Comparison of ENCODE assay signal across 13 cellular contexts in the genomic region with DNA sequence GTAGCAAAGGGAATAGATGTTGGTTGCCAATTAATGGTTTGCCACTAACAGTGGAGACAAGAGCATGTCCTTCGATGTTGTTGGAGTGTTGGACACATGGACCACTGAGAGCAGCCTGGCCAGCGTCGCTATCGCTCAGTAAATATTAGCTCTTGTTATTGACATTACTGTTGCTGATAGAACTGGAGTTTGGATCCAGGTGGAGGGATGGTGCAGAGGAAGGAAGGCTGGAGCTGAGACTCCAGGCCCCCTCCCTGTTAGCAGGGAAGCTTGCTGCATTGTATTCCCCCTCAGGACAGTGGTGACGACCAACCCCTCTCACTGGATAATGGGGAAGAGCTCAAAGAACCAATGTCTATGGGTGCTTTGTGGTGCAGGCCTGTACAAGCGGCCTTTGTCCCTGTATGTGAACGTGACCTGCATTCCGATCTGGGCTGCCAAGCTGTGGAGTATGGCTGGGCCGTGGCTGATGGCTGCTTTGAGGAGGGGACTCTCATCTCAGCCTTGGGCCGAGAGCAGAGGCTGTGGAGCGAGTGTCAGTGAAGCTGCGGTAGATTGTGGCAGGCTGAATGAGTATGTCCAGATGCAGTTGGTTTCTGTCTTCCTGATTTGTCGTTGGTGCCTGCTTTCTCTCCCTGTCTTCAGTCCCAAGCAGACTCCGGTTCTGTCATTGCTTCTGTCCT. TPM values are rescaled to one million over a fixed set of nuclear protein-coding genes. Genes with fewer than 3 reads are reported as not detected.
DNase-seq lines count a peak whose midpoint lies in the region; ATAC-seq, FAIRE-seq and TF ChIP-seq lines count a peak whose summit lies in the region.
"Had no signal": no experiment of that assay in that cellular context is flagged by ENCODE, and none has a peak within 500 bp of the region (broad histone marks: within the 10 kb centered on the region; RNA-seq: fewer than 3 reads in every experiment).

No MANE protein-coding gene starts in this region.

- no peaks in the 10 kb centered on the region for H3K9me3 Mint-ChIP-seq in activated CD4-positive, alpha-beta memory T cell treated with anti-CD3 and anti-CD28 coated beads, Interleukin-2, amount 10 ng/mL, durations not matched to agents 7 days and 5 days
- no peaks in the 10 kb centered on the region for H3K9me3 Mint-ChIP-seq in activated CD4-positive, alpha-beta memory T cell treated with anti-CD3 and anti-CD28 coated beads for 36 hours

- POLR2A ChIA-PET in activated CD4-positive, alpha-beta memory T cell treated with anti-CD3 and anti-CD28 coated beads, Interleukin-2, amount 10 ng/mL, durations not matched to agents 7 days and 5 days (lab: Charles Lee), result interaction anchor here (0.8 to 1.9 kb wide), 2 partner anchors 7 to 44 kb away, joined by 3 to 8 read pairs; a partner anchor contains a TSS
- POLR2A ChIA-PET in activated CD4-positive, alpha-beta memory T cell treated with anti-CD3 and anti-CD28 coated beads for 36 hours (lab: Charles Lee), result interaction anchor here (1.1 kb wide), 1 partner anchor 20 kb away, joined by 3 read pairs; no protein-coding TSS in a partner anchor
- POLR2A ChIA-PET in HepG2 (lab: Yijun Ruan, JAX), result interaction anchor here (0.6 to 2.8 kb wide), 12 partner anchors 9 to 156 kb away, joined by 3 to 14 read pairs (median 4); a partner anchor contains a TSS

- H3K36me3 ChIP-seq in HepG2 (replicated peaks in 1 of 2; ENCODE audit: control insufficient read depth in 1 of 2, insufficient read depth in 2 of 2, low read length in 2 of 2), result peaks cover 9 to 36% of the 10 kb centered on the region in 2 experiments

- no peaks in the 10 kb centered on the region for H3K27me3 ChIP-seq in HepG2 (ENCODE audit: control insufficient read depth in 1 of 2, insufficient read depth in 2 of 2, low read length in 2 of 2)

- no peak for DNase-seq in activated CD4-positive, alpha-beta memory T cell treated with anti-CD3 and anti-CD28 coated beads, Interleukin-2, amount 10 ng/mL, durations not matched to agents 7 days and 5 days
- no peak for DNase-seq in activated CD4-positive, alpha-beta memory T cell treated with anti-CD3 and anti-CD28 coated beads for 36 hours
- DNase-seq in amygdala (lab: John Stamatoyannopoulos, UW) (peak; percentile 12 to 96 (median 79)), HepG2 (ENCODE audit: low spot score) (peak; percentile 95), H4 (ENCODE audit: low spot score) (no peak)
- DNase-seq in activated effector memory CD4-positive, alpha-beta T cell treated with Interleukin-2 at 50 U/mL for 16 hours, result no peak
- DNase-seq: activated naive CD4-positive, alpha-beta T cell treated with anti-CD3 and anti-CD28 coated beads, Interleukin-2, amount 50 U/mL, for 16 hours; right cardiac atrium had no signal

- no TSS peak for BruUV-seq in HepG2 (replicated peaks; lab: Mats Ljungman, UMichigan)

- TF ChIP-seq RAD21 in HepG2 (CRISPR knock-in tag; IDR thresholded peaks at IDR 0.05), result 0 out of 2 replicates have a peak, but pooled peaks have one; percentile 14

- peak in 1 of 2 experiments; percentile 83; a peak in 3 of 4 replicates for TF ChIP-seq EP300 in HepG2 (IDR thresholded peaks at IDR 0.05; ENCODE audit: low read depth in 2 of 2, low read length in 2 of 2)
- peak; percentile 72 for TF ChIP-seq EP300 in HepG2 (CRISPR knock-in tag; IDR thresholded peaks at IDR 0.05; ENCODE audit: borderline replicate concordance)

- peak; percentile 95 for ATAC-seq in HepG2
- ATAC-seq in GM18909 (IDR thresholded peaks at IDR 0.05; ENCODE audit: poor library complexity, unreplicated experiment), result no peak
- ATAC-seq: activated CD4-positive, CD25-positive, alpha-beta regulatory T cell treated with anti-CD3 and anti-CD28 coated beads, Interleukin-2, amount 50 U/mL, for 24 hours; Panc1 had no signal

- no peaks in the 10 kb centered on the region for H3K9me3 ChIP-seq in HepG2 (ENCODE audit: low read length)

- peak overlapping the region; percentile 61 for H3K9ac ChIP-seq in HepG2 (ENCODE audit: insufficient read depth, low read depth, low read length)

- WGBS in HepG2 (ENCODE audit: low lambda C conversion rate), result 0% methylated on average over 12 of the region's 14 CpGs

- intact Hi-C loops in activated CD4-positive, alpha-beta memory T cell treated with anti-CD3 and anti-CD28 coated beads for 36 hours (cut with micrococcal nuclease), result no loop called here
- intact Hi-C loops in HepG2 (cut with micrococcal nuclease; ENCODE audit: unreplicated experiment), result no loop called here

- H3K4me1 ChIP-seq in HepG2 (ENCODE audit: insufficient read depth, low read length), result peaks cover 74% of the 10 kb centered on the region

- H3K36me3 Mint-ChIP-seq in activated CD4-positive, alpha-beta memory T cell treated with anti-CD3 and anti-CD28 coated beads, Interleukin-2, amount 10 ng/mL, durations not matched to agents 7 days and 5 days (ENCODE audit: low read depth), result peaks cover 49% of the 10 kb centered on the region
- peaks cover 26% of the 10 kb centered on the region for H3K36me3 Mint-ChIP-seq in activated CD4-positive, alpha-beta memory T cell treated with anti-CD3 and anti-CD28 coated beads for 36 hours

- H4K20me1 ChIP-seq in HepG2 (ENCODE audit: insufficient read depth, low read length), result peaks cover 18% of the 10 kb centered on the region; the same call in 1 of the 2 replicates

- H3K4me3 Mint-ChIP-seq in activated CD4-positive, alpha-beta memory T cell treated with anti-CD3 and anti-CD28 coated beads, Interleukin-2, amount 10 ng/mL, durations not matched to agents 7 days and 5 days, result no peak overlapping the region
- H3K4me3 Mint-ChIP-seq in activated CD4-positive, alpha-beta memory T cell treated with anti-CD3 and anti-CD28 coated beads for 36 hours, result no peak overlapping the region

- peak overlapping the region; percentile 49 for H3K27ac Mint-ChIP-seq in activated CD4-positive, alpha-beta memory T cell treated with anti-CD3 and anti-CD28 coated beads, Interleukin-2, amount 10 ng/mL, durations not matched to agents 7 days and 5 days
- H3K27ac Mint-ChIP-seq in activated CD4-positive, alpha-beta memory T cell treated with anti-CD3 and anti-CD28 coated beads for 36 hours, result no peak overlapping the region

- FAIRE-seq in HepG2 (lab: Jason Lieb, UNC), result peak; percentile 99
- FAIRE-seq: keratinocyte had no signal

- H3K27me3 Mint-ChIP-seq in activated CD4-positive, alpha-beta memory T cell treated with anti-CD3 and anti-CD28 coated beads, Interleukin-2, amount 10 ng/mL, durations not matched to agents 7 days and 5 days, result no peaks in the 10 kb centered on the region
- H3K27me3 Mint-ChIP-seq in activated CD4-positive, alpha-beta memory T cell treated with anti-CD3 and anti-CD28 coated beads for 36 hours, result no peaks in the 10 kb centered on the region

- H2AFZ ChIP-seq in HepG2 (ENCODE audit: low read length), result no peak overlapping the region

- peak; percentile 49 to 69; a peak in 3 of 4 replicates for TF ChIP-seq POLR2A in HepG2 (IDR thresholded peaks at IDR 0.05; ENCODE audit: insufficient read depth in 1 of 2, low read depth in 2 of 2, low read length in 2 of 2)

- H3K27ac ChIP-seq in HepG2 (ENCODE audit: extremely low read length, insufficient read depth, low read length) (peak overlapping the region; percentile 83), temporal lobe (ENCODE audit: low read depth, low read length) (peak overlapping the region; percentile 100)

- in situ Hi-C loops in HepG2 (cut with HindIII; ENCODE audit: extremely low pct_ligation_motif_present, low pct_unique_long_range_greater_than_20kb), result no loop called here

- peaks cover 51% of the 10 kb centered on the region for H3K79me2 ChIP-seq in HepG2 (ENCODE audit: insufficient read depth, low read length)

- peak overlapping the region; percentile 83 for H3K4me2 ChIP-seq in HepG2 (ENCODE audit: low read depth, low read length)

- CTCF ChIA-PET in activated CD4-positive, alpha-beta memory T cell treated with anti-CD3 and anti-CD28 coated beads, Interleukin-2, amount 10 ng/mL, durations not matched to agents 7 days and 5 days (lab: Charles Lee), result interaction anchor here (3.1 kb wide), 1 partner anchor 13 kb away, joined by 13 read pairs; no protein-coding TSS in a partner anchor
- CTCF ChIA-PET in activated CD4-positive, alpha-beta memory T cell treated with anti-CD3 and anti-CD28 coated beads for 36 hours (lab: Charles Lee), result no interaction called here
- CTCF ChIA-PET in HepG2 (lab: Yijun Ruan, JAX; ENCODE audit: low intra/inter-chr PET ratio, low total read pairs), result no interaction called here

- TF ChIP-seq CTCF in HepG2 (CRISPR knock-in tag; IDR thresholded peaks at IDR 0.05), result no peak

- H3K4me1 Mint-ChIP-seq in activated CD4-positive, alpha-beta memory T cell treated with anti-CD3 and anti-CD28 coated beads, Interleukin-2, amount 10 ng/mL, durations not matched to agents 7 days and 5 days, result peaks cover 45% of the 10 kb centered on the region
- H3K4me1 Mint-ChIP-seq in activated CD4-positive, alpha-beta memory T cell treated with anti-CD3 and anti-CD28 coated beads for 36 hours (ENCODE audit: low read depth), result peaks cover 44% of the 10 kb centered on the region

- H3K4me3 ChIP-seq in HepG2 (replicated peaks in 1 of 3; ENCODE audit: insufficient read depth in 1 of 3, low read depth in 2 of 3, low read length in 3 of 3), result peak overlapping the region; percentile 24 to 64 (median 35)

RNA-seq across cellular contexts. Expression of a gene that starts 7.0 kb away (rescaled TPM):
- total RNA-seq in activated CD4-positive, alpha-beta memory T cell treated with anti-CD3 and anti-CD28 coated beads, Interleukin-2, amount 10 ng/mL, durations not matched to agents 7 days and 5 days, result 10 to 100 TPM; 84.3 to 88.0 TPM
- 10 to 100 TPM; 89.6 to 98.4 TPM for total RNA-seq in activated CD4-positive, alpha-beta memory T cell treated with anti-CD3 and anti-CD28 coated beads for 36 hours
- 7.4 and 32.0 TPM in 2 replicates for total RNA-seq in HepG2 (2016; rRNA removed; fragmentation: Illumina TruSeq; extraction: Trizol)
- 7.3 and 8.3 TPM in 2 replicates for total RNA-seq in HepG2 (2016; cell fraction: cytosol; rRNA removed; fragmentation: Illumina TruSeq; extraction: Trizol; ENCODE audit: low read depth)
- total RNA-seq in HepG2 (2016; cell fraction: insoluble cytoplasmic fraction; rRNA removed; fragmentation: Illumina TruSeq; extraction: Trizol), result 6.5 and 35.8 TPM in 2 replicates
- total RNA-seq in HepG2 (2016; cell fraction: membrane; rRNA removed; fragmentation: Illumina TruSeq; extraction: Trizol), result 6.0 and 7.3 TPM in 2 replicates
- total RNA-seq in HepG2 (2016; cell fraction: nucleus; rRNA removed; fragmentation: Illumina TruSeq; extraction: Trizol), result 36.9 and 51.6 TPM in 2 replicates
- polyA plus RNA-seq in HepG2 (2011; rRNA removed), result 51.1 and 51.4 TPM in 2 replicates
- 13.6 and 14.3 TPM in 2 replicates for polyA plus RNA-seq in HepG2 (2011; cell fraction: cytosol; rRNA removed)
- 292 and 390 TPM in 2 replicates for polyA plus RNA-seq in HepG2 (2011; cell fraction: nucleus; rRNA removed)
- 58.9 and 85.4 TPM in 2 replicates for polyA plus RNA-seq in HepG2 (2012)
- polyA plus RNA-seq in HepG2 (2016; cell fraction: cytosol; fragmentation: Illumina TruSeq; extraction: Trizol; ENCODE audit: low read depth), result 7.0 and 7.7 TPM in 2 replicates
- 18.3 and 19.4 TPM in 2 replicates for polyA plus RNA-seq in HepG2 (2016; cell fraction: insoluble cytoplasmic fraction; fragmentation: Illumina TruSeq; extraction: Trizol; ENCODE audit: low read depth)
- polyA plus RNA-seq in HepG2 (2016; cell fraction: membrane; fragmentation: Illumina TruSeq; extraction: Trizol; ENCODE audit: low read depth), result 9.9 and 14.8 TPM in 2 replicates
- 320 and 335 TPM in 2 replicates for polyA plus RNA-seq in HepG2 (2016; cell fraction: nucleus; fragmentation: Illumina TruSeq; extraction: Trizol; ENCODE audit: insufficient read depth, low read depth)
- polyA minus RNA-seq in HepG2 (2011; rRNA and poly(A)+ RNA removed; ENCODE audit: low replicate concordance), result 16.6 and 30.8 TPM in 2 replicates
- 4.3 and 4.6 TPM in 2 replicates for polyA minus RNA-seq in HepG2 (2011; cell fraction: cytosol; rRNA and poly(A)+ RNA removed)
- polyA minus RNA-seq in HepG2 (2011; cell fraction: nucleus; rRNA and poly(A)+ RNA removed), result 49.0 and 61.0 TPM in 2 replicates
- 6.6 TPM for total RNA-seq in temporal lobe
- 17.6 and 20.4 TPM in 2 replicates for total RNA-seq in H4 (2014; rRNA removed; shearing (Covaris generic))

RNA-seq across cellular contexts. Expression of a gene that starts 30.5 kb away (rescaled TPM):
- 1 to 10 TPM; 5.4 to 5.9 TPM for total RNA-seq in activated CD4-positive, alpha-beta memory T cell treated with anti-CD3 and anti-CD28 coated beads, Interleukin-2, amount 10 ng/mL, durations not matched to agents 7 days and 5 days
- 1 to 10 TPM; 3.2 to 3.6 TPM for total RNA-seq in activated CD4-positive, alpha-beta memory T cell treated with anti-CD3 and anti-CD28 coated beads for 36 hours
- 0.62 and 0.63 TPM in 2 replicates for total RNA-seq in HepG2 (2016; rRNA removed; fragmentation: Illumina TruSeq; extraction: Trizol)
- total RNA-seq in HepG2 (2016; cell fraction: cytosol; rRNA removed; fragmentation: Illumina TruSeq; extraction: Trizol; ENCODE audit: low read depth), result 0.71 and 0.97 TPM in 2 replicates
- 0.43 and 0.91 TPM in 2 replicates for total RNA-seq in HepG2 (2016; cell fraction: insoluble cytoplasmic fraction; rRNA removed; fragmentation: Illumina TruSeq; extraction: Trizol)
- 1.4 and 1.9 TPM in 2 replicates for total RNA-seq in HepG2 (2016; cell fraction: membrane; rRNA removed; fragmentation: Illumina TruSeq; extraction: Trizol)
- 0.62 and 0.72 TPM in 2 replicates for total RNA-seq in HepG2 (2016; cell fraction: nucleus; rRNA removed; fragmentation: Illumina TruSeq; extraction: Trizol)
- 0.26 and 0.39 TPM in 2 replicates for polyA plus RNA-seq in HepG2 (2011; rRNA removed)
- 0.15 and 0.32 TPM in 2 replicates for polyA plus RNA-seq in HepG2 (2011; cell fraction: cytosol; rRNA removed)
- polyA plus RNA-seq in HepG2 (2011; cell fraction: nucleus; rRNA removed), result 1.2 and 1.3 TPM in 2 replicates
- 1.2 and 1.5 TPM in 2 replicates for polyA plus RNA-seq in HepG2 (2012)
- 1.3 TPM in 2 replicates for polyA plus RNA-seq in HepG2 (2016; cell fraction: cytosol; fragmentation: Illumina TruSeq; extraction: Trizol; ENCODE audit: low read depth)
- 2.2 and 2.9 TPM in 2 replicates for polyA plus RNA-seq in HepG2 (2016; cell fraction: insoluble cytoplasmic fraction; fragmentation: Illumina TruSeq; extraction: Trizol; ENCODE audit: low read depth)
- 1.2 and 1.5 TPM in 2 replicates for polyA plus RNA-seq in HepG2 (2016; cell fraction: membrane; fragmentation: Illumina TruSeq; extraction: Trizol; ENCODE audit: low read depth)
- polyA plus RNA-seq in HepG2 (2016; cell fraction: nucleus; fragmentation: Illumina TruSeq; extraction: Trizol; ENCODE audit: insufficient read depth, low read depth), result 2.3 and 4.7 TPM in 2 replicates
- polyA minus RNA-seq in HepG2 (2011; rRNA and poly(A)+ RNA removed; ENCODE audit: low replicate concordance), result 0.47 and 0.64 TPM in 2 replicates
- polyA minus RNA-seq in HepG2 (2011; cell fraction: cytosol; rRNA and poly(A)+ RNA removed), result 1.2 and 2.5 TPM in 2 replicates
- polyA minus RNA-seq in HepG2 (2011; cell fraction: nucleus; rRNA and poly(A)+ RNA removed), result 0.37 and 0.39 TPM in 2 replicates
- under 0.01 TPM for total RNA-seq in temporal lobe
- not detected in 2 replicates for total RNA-seq in H4 (2014; rRNA removed; shearing (Covaris generic))

RNA-seq across cellular contexts. Expression of a gene that starts 33.2 kb away (rescaled TPM):
- 10 to 100 TPM; 31.7 to 35.5 TPM for total RNA-seq in activated CD4-positive, alpha-beta memory T cell treated with anti-CD3 and anti-CD28 coated beads, Interleukin-2, amount 10 ng/mL, durations not matched to agents 7 days and 5 days
- total RNA-seq in activated CD4-positive, alpha-beta memory T cell treated with anti-CD3 and anti-CD28 coated beads for 36 hours, result 10 to 100 TPM; 29.8 to 30.1 TPM
- 30.6 and 42.0 TPM in 2 replicates for total RNA-seq in HepG2 (2016; rRNA removed; fragmentation: Illumina TruSeq; extraction: Trizol)
- 15.7 and 22.3 TPM in 2 replicates for total RNA-seq in HepG2 (2016; cell fraction: cytosol; rRNA removed; fragmentation: Illumina TruSeq; extraction: Trizol; ENCODE audit: low read depth)
- 34.9 and 39.3 TPM in 2 replicates for total RNA-seq in HepG2 (2016; cell fraction: insoluble cytoplasmic fraction; rRNA removed; fragmentation: Illumina TruSeq; extraction: Trizol)
- total RNA-seq in HepG2 (2016; cell fraction: membrane; rRNA removed; fragmentation: Illumina TruSeq; extraction: Trizol), result 28.5 and 42.7 TPM in 2 replicates
- 13.0 and 14.5 TPM in 2 replicates for total RNA-seq in HepG2 (2016; cell fraction: nucleus; rRNA removed; fragmentation: Illumina TruSeq; extraction: Trizol)
- polyA plus RNA-seq in HepG2 (2011; rRNA removed), result 22.2 and 24.1 TPM in 2 replicates
- 22.8 and 32.6 TPM in 2 replicates for polyA plus RNA-seq in HepG2 (2011; cell fraction: cytosol; rRNA removed)
- 31.3 and 38.6 TPM in 2 replicates for polyA plus RNA-seq in HepG2 (2011; cell fraction: nucleus; rRNA removed)
- 22.7 and 23.7 TPM in 2 replicates for polyA plus RNA-seq in HepG2 (2012)
- polyA plus RNA-seq in HepG2 (2016; cell fraction: cytosol; fragmentation: Illumina TruSeq; extraction: Trizol; ENCODE audit: low read depth), result 28.4 and 37.8 TPM in 2 replicates
- polyA plus RNA-seq in HepG2 (2016; cell fraction: insoluble cytoplasmic fraction; fragmentation: Illumina TruSeq; extraction: Trizol; ENCODE audit: low read depth), result 62.1 and 65.3 TPM in 2 replicates
- polyA plus RNA-seq in HepG2 (2016; cell fraction: membrane; fragmentation: Illumina TruSeq; extraction: Trizol; ENCODE audit: low read depth), result 40.2 and 48.8 TPM in 2 replicates
- 33.1 and 40.0 TPM in 2 replicates for polyA plus RNA-seq in HepG2 (2016; cell fraction: nucleus; fragmentation: Illumina TruSeq; extraction: Trizol; ENCODE audit: insufficient read depth, low read depth)
- polyA minus RNA-seq in HepG2 (2011; rRNA and poly(A)+ RNA removed; ENCODE audit: low replicate concordance), result 20.1 and 20.5 TPM in 2 replicates
- 12.5 and 19.8 TPM in 2 replicates for polyA minus RNA-seq in HepG2 (2011; cell fraction: cytosol; rRNA and poly(A)+ RNA removed)
- 7.9 and 9.2 TPM in 2 replicates for polyA minus RNA-seq in HepG2 (2011; cell fraction: nucleus; rRNA and poly(A)+ RNA removed)
- 5.9 TPM for total RNA-seq in temporal lobe
- 23.5 and 27.5 TPM in 2 replicates for total RNA-seq in H4 (2014; rRNA removed; shearing (Covaris generic))

RNA-seq across cellular contexts. Expression of a gene that starts 44.5 kb away (rescaled TPM):
- 10 to 100 TPM; 32.6 to 33.5 TPM for total RNA-seq in activated CD4-positive, alpha-beta memory T cell treated with anti-CD3 and anti-CD28 coated beads, Interleukin-2, amount 10 ng/mL, durations not matched to agents 7 days and 5 days
- total RNA-seq in activated CD4-positive, alpha-beta memory T cell treated with anti-CD3 and anti-CD28 coated beads for 36 hours, result 10 to 100 TPM; 62.4 to 63.1 TPM
- 2.8 and 3.5 TPM in 2 replicates for total RNA-seq in HepG2 (2016; rRNA removed; fragmentation: Illumina TruSeq; extraction: Trizol)
- total RNA-seq in HepG2 (2016; cell fraction: cytosol; rRNA removed; fragmentation: Illumina TruSeq; extraction: Trizol; ENCODE audit: low read depth), result 3.4 and 3.5 TPM in 2 replicates
- total RNA-seq in HepG2 (2016; cell fraction: insoluble cytoplasmic fraction; rRNA removed; fragmentation: Illumina TruSeq; extraction: Trizol), result 2.1 and 3.6 TPM in 2 replicates
- total RNA-seq in HepG2 (2016; cell fraction: membrane; rRNA removed; fragmentation: Illumina TruSeq; extraction: Trizol), result 3.6 and 5.1 TPM in 2 replicates
- total RNA-seq in HepG2 (2016; cell fraction: nucleus; rRNA removed; fragmentation: Illumina TruSeq; extraction: Trizol), result 2.2 and 2.8 TPM in 2 replicates
- 1.9 and 4.2 TPM in 2 replicates for polyA plus RNA-seq in HepG2 (2011; rRNA removed)
- 3.2 and 3.4 TPM in 2 replicates for polyA plus RNA-seq in HepG2 (2011; cell fraction: cytosol; rRNA removed)
- polyA plus RNA-seq in HepG2 (2011; cell fraction: nucleus; rRNA removed), result 4.8 and 4.9 TPM in 2 replicates
- polyA plus RNA-seq in HepG2 (2012), result 2.1 and 2.5 TPM in 2 replicates
- polyA plus RNA-seq in HepG2 (2016; cell fraction: cytosol; fragmentation: Illumina TruSeq; extraction: Trizol; ENCODE audit: low read depth), result 3.3 and 3.8 TPM in 2 replicates
- 4.2 TPM in 2 replicates for polyA plus RNA-seq in HepG2 (2016; cell fraction: insoluble cytoplasmic fraction; fragmentation: Illumina TruSeq; extraction: Trizol; ENCODE audit: low read depth)
- 3.7 and 4.3 TPM in 2 replicates for polyA plus RNA-seq in HepG2 (2016; cell fraction: membrane; fragmentation: Illumina TruSeq; extraction: Trizol; ENCODE audit: low read depth)
- 4.4 and 6.2 TPM in 2 replicates for polyA plus RNA-seq in HepG2 (2016; cell fraction: nucleus; fragmentation: Illumina TruSeq; extraction: Trizol; ENCODE audit: insufficient read depth, low read depth)
- polyA minus RNA-seq in HepG2 (2011; rRNA and poly(A)+ RNA removed; ENCODE audit: low replicate concordance), result 2.7 and 6.0 TPM in 2 replicates
- polyA minus RNA-seq in HepG2 (2011; cell fraction: cytosol; rRNA and poly(A)+ RNA removed), result 3.1 and 5.8 TPM in 2 replicates
- 2.1 and 2.2 TPM in 2 replicates for polyA minus RNA-seq in HepG2 (2011; cell fraction: nucleus; rRNA and poly(A)+ RNA removed)
- total RNA-seq in temporal lobe, result 0.74 TPM
- 0.78 and 0.81 TPM in 2 replicates for total RNA-seq in H4 (2014; rRNA removed; shearing (Covaris generic))

RNA-seq across cellular contexts. Expression of a gene that starts 47.2 kb away (rescaled TPM):
- total RNA-seq in activated CD4-positive, alpha-beta memory T cell treated with anti-CD3 and anti-CD28 coated beads, Interleukin-2, amount 10 ng/mL, durations not matched to agents 7 days and 5 days, result 10 to 100 TPM; 16.3 to 16.4 TPM
- total RNA-seq in activated CD4-positive, alpha-beta memory T cell treated with anti-CD3 and anti-CD28 coated beads for 36 hours, result 10 to 100 TPM; 12.7 to 13.1 TPM
- total RNA-seq in HepG2 (2016; rRNA removed; fragmentation: Illumina TruSeq; extraction: Trizol) (9.2 and 14.3 TPM in 2 replicates), temporal lobe (18.9 TPM)
- 6.7 and 9.0 TPM in 2 replicates for total RNA-seq in HepG2 (2016; cell fraction: cytosol; rRNA removed; fragmentation: Illumina TruSeq; extraction: Trizol; ENCODE audit: low read depth)
- 7.3 and 15.4 TPM in 2 replicates for total RNA-seq in HepG2 (2016; cell fraction: insoluble cytoplasmic fraction; rRNA removed; fragmentation: Illumina TruSeq; extraction: Trizol)
- 14.2 and 14.9 TPM in 2 replicates for total RNA-seq in HepG2 (2016; cell fraction: membrane; rRNA removed; fragmentation: Illumina TruSeq; extraction: Trizol)
- total RNA-seq in HepG2 (2016; cell fraction: nucleus; rRNA removed; fragmentation: Illumina TruSeq; extraction: Trizol), result 12.9 and 14.6 TPM in 2 replicates
- 9.0 and 13.9 TPM in 2 replicates for polyA plus RNA-seq in HepG2 (2011; rRNA removed)
- polyA plus RNA-seq in HepG2 (2011; cell fraction: cytosol; rRNA removed), result 7.3 and 11.2 TPM in 2 replicates
- polyA plus RNA-seq in HepG2 (2011; cell fraction: nucleus; rRNA removed), result 51.9 and 57.4 TPM in 2 replicates
- 9.6 and 15.6 TPM in 2 replicates for polyA plus RNA-seq in HepG2 (2012)
- 3.7 and 4.8 TPM in 2 replicates for polyA plus RNA-seq in HepG2 (2016; cell fraction: cytosol; fragmentation: Illumina TruSeq; extraction: Trizol; ENCODE audit: low read depth)
- polyA plus RNA-seq in HepG2 (2016; cell fraction: insoluble cytoplasmic fraction; fragmentation: Illumina TruSeq; extraction: Trizol; ENCODE audit: low read depth), result 8.4 and 10.5 TPM in 2 replicates
- 7.2 and 9.9 TPM in 2 replicates for polyA plus RNA-seq in HepG2 (2016; cell fraction: membrane; fragmentation: Illumina TruSeq; extraction: Trizol; ENCODE audit: low read depth)
- 30.3 and 31.0 TPM in 2 replicates for polyA plus RNA-seq in HepG2 (2016; cell fraction: nucleus; fragmentation: Illumina TruSeq; extraction: Trizol; ENCODE audit: insufficient read depth, low read depth)
- polyA minus RNA-seq in HepG2 (2011; rRNA and poly(A)+ RNA removed; ENCODE audit: low replicate concordance), result 11.1 and 11.5 TPM in 2 replicates
- polyA minus RNA-seq in HepG2 (2011; cell fraction: cytosol; rRNA and poly(A)+ RNA removed), result 4.2 and 5.6 TPM in 2 replicates
- polyA minus RNA-seq in HepG2 (2011; cell fraction: nucleus; rRNA and poly(A)+ RNA removed), result 11.2 and 12.4 TPM in 2 replicates
- 8.0 and 13.2 TPM in 2 replicates for total RNA-seq in H4 (2014; rRNA removed; shearing (Covaris generic))

Comparison
In these comparisons a context has a peak if more than half of its experiments do, and no peak if none do; other contexts are left out.
1. DNase-seq: peak in amygdala (56 of 56) and HepG2 (single experiment); none in activated CD4-positive, alpha-beta memory T cell treated with anti-CD3 and anti-CD28 coated beads, Interleukin-2, amount 10 ng/mL, durations not matched to agents 7 days and 5 days (single experiment), activated CD4-positive, alpha-beta memory T cell treated with anti-CD3 and anti-CD28 coated beads for 36 hours (single experiment), activated effector memory CD4-positive, alpha-beta T cell treated with Interleukin-2 at 50 U/mL for 16 hours (single experiment) and H4 (single experiment).